ENCODE assay signal across 10 cellular contexts in the genomic region with DNA sequence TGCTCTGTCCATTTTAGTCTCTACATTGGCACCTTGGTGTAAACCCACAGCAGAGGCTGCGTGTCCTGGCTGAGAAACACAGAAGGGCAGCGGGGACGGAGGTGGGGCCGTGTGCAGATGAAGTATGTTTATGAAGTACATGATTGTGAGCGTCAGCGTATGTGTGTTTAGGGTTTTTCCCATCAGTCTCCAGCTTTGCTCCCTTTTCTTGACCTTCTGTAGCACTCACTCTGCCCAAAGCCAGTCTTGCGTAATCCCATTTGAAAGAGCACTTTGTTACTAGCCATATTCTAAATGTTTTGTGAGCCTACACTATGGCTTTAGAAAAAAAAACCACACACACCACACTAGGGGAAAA.
DNase-seq lines count a peak whose midpoint lies in the region; ATAC-seq and TF ChIP-seq lines count a peak whose summit lies in the region.
"Had no signal": no experiment of that assay in that cellular context is flagged by ENCODE, and none has a peak within 500 bp of the region (broad histone marks: within the 10 kb centered on the region; RNA-seq: fewer than 3 reads in every experiment).

No MANE protein-coding gene starts in this region.

- no peaks in the 10 kb centered on the region for H3K27me3 Mint-ChIP-seq in MCF 10A (ENCODE audit: insufficient read depth, unreplicated experiment)
- H3K27me3 Mint-ChIP-seq in activated CD8-positive, alpha-beta T cell treated with anti-CD3 and anti-CD28 coated beads, Interleukin-2, amount 10 ng/mL, durations not matched to agents 7 days and 5 days (ENCODE audit: low read depth): peaks cover 6% of the 10 kb centered on the region

- no peaks in the 10 kb centered on the region for H3K9me3 Mint-ChIP-seq in MCF 10A (ENCODE audit: unreplicated experiment)
- peaks cover 15% of the 10 kb centered on the region for H3K9me3 Mint-ChIP-seq in activated CD8-positive, alpha-beta T cell treated with anti-CD3 and anti-CD28 coated beads, Interleukin-2, amount 10 ng/mL, durations not matched to agents 7 days and 5 days (ENCODE audit: insufficient read depth)

- no peak overlapping the region for H3K27ac Mint-ChIP-seq in MCF 10A (ENCODE audit: low read depth, unreplicated experiment)
- H3K27ac Mint-ChIP-seq in activated CD8-positive, alpha-beta T cell treated with anti-CD3 and anti-CD28 coated beads, Interleukin-2, amount 10 ng/mL, durations not matched to agents 7 days and 5 days: no peak overlapping the region

- peak overlapping the region in 3 of 4 donors; percentile 29 to 42 (median 42) for H3K4me3 ChIP-seq in upper lobe of left lung

- no peak for TF ChIP-seq EP300 in upper lobe of left lung (IDR thresholded peaks at IDR 0.05)

- no peak for TF ChIP-seq POLR2A in upper lobe of left lung (IDR thresholded peaks at IDR 0.05)

- no TSS peak for BruUV-seq in MCF 10A (replicated peaks; lab: Mats Ljungman, UMichigan)

- peaks cover 0 to 7% (median 5%) of the 10 kb centered on the region in 4 donors for H3K27me3 ChIP-seq in upper lobe of left lung

- DNase-seq in NCI-H82 (lab: John Stamatoyannopoulos, UW) (peak; percentile 51), NCI-H82 treated with DMSO at 0.1 percent for 48 hours (lab: John Stamatoyannopoulos, UW; ENCODE audit: unreplicated experiment) (no peak), MCF 10A (ENCODE audit: unreplicated experiment) (peak; percentile 57), kidney glomerular epithelial cell (lab: John Stamatoyannopoulos, UW) (peak; percentile 22), upper lobe of left lung (peak in 1 of 2 donors; percentile 26), left lobe of liver (ENCODE audit: low spot score) (no peak), iPS-NIHi7 (ENCODE audit: extremely low spot score) (no peak)
- DNase-seq in activated CD8-positive, alpha-beta T cell treated with anti-CD3 and anti-CD28 coated beads, Interleukin-2, amount 10 ng/mL, durations not matched to agents 7 days and 5 days: no peak
- DNase-seq: activated CD4-positive, alpha-beta T cell treated with anti-CD3 and anti-CD28 coated beads, Interleukin-2, amount 50 U/mL, for 1 hour; aorta had no signal

- no peaks in the 10 kb centered on the region for H3K36me3 Mint-ChIP-seq in MCF 10A (ENCODE audit: insufficient read depth, unreplicated experiment)
- H3K36me3 Mint-ChIP-seq in activated CD8-positive, alpha-beta T cell treated with anti-CD3 and anti-CD28 coated beads, Interleukin-2, amount 10 ng/mL, durations not matched to agents 7 days and 5 days (ENCODE audit: low read depth): no peaks in the 10 kb centered on the region

- peaks cover 0 to 3% (median 0%) of the 10 kb centered on the region in 4 donors for H3K9me3 ChIP-seq in upper lobe of left lung

- H3K4me3 Mint-ChIP-seq in MCF 10A (ENCODE audit: unreplicated experiment): peak overlapping the region; percentile 68
- no peak overlapping the region for H3K4me3 Mint-ChIP-seq in activated CD8-positive, alpha-beta T cell treated with anti-CD3 and anti-CD28 coated beads, Interleukin-2, amount 10 ng/mL, durations not matched to agents 7 days and 5 days

- H3K36me3 ChIP-seq in upper lobe of left lung: no peaks in the 10 kb centered on the region

- no peak overlapping the region for H3K27ac ChIP-seq in upper lobe of left lung

- POLR2A ChIA-PET in MCF 10A (lab: Yijun Ruan, JAX): interaction anchor here (1.6 kb wide), 1 partner anchor 57 kb away, joined by 5 read pairs; no protein-coding TSS in a partner anchor
- POLR2A ChIA-PET in activated CD8-positive, alpha-beta T cell treated with anti-CD3 and anti-CD28 coated beads, Interleukin-2, amount 10 ng/mL, durations not matched to agents 7 days and 5 days (lab: Charles Lee): no interaction called here

- intact Hi-C loops in MCF 10A (cut with micrococcal nuclease): loop anchor here (2.0 kb wide), 3 partner anchors 58 to 506 kb away; no protein-coding TSS in a partner anchor

- TF ChIP-seq CTCF in MCF 10A (IDR thresholded peaks at IDR 0.05; ENCODE audit: unreplicated experiment) (no peak), upper lobe of left lung (IDR thresholded peaks at IDR 0.05) (no peak)

- H3K4me1 Mint-ChIP-seq in MCF 10A (ENCODE audit: insufficient read depth, unreplicated experiment): peaks cover 9% of the 10 kb centered on the region
- H3K4me1 Mint-ChIP-seq in activated CD8-positive, alpha-beta T cell treated with anti-CD3 and anti-CD28 coated beads, Interleukin-2, amount 10 ng/mL, durations not matched to agents 7 days and 5 days (ENCODE audit: low read depth): no peaks in the 10 kb centered on the region

- WGBS in upper lobe of left lung, 2 donors: 11 to 16% methylated on average over 7 of the region's 7 CpGs

- H3K4me1 ChIP-seq in upper lobe of left lung: peaks cover 0 to 7% (median 3%) of the 10 kb centered on the region in 4 donors

- ATAC-seq in upper lobe of left lung (ENCODE audit: low FRiP score in 2 of 2) (no peak), left lobe of liver (no peak)
- ATAC-seq in activated CD8-positive, alpha-beta T cell treated with anti-CD3 and anti-CD28 coated beads, Interleukin-2, amount 10 ng/mL, durations not matched to agents 7 days and 5 days: no peak

- CTCF ChIA-PET in MCF 10A (lab: Yijun Ruan, JAX): interaction anchor here (0.6 to 1.7 kb wide), 7 partner anchors 12 to 1446 kb away, joined by 3 to 4 read pairs (median 3); no protein-coding TSS in a partner anchor
- CTCF ChIA-PET in activated CD8-positive, alpha-beta T cell treated with anti-CD3 and anti-CD28 coated beads, Interleukin-2, amount 10 ng/mL, durations not matched to agents 7 days and 5 days (lab: Charles Lee): no interaction called here

Comparison
In these comparisons a context has a peak if more than half of its experiments do, and no peak if none do; other contexts are left out.
1. DNase-seq: peak in NCI-H82 (single experiment), MCF 10A (single experiment) and kidney glomerular epithelial cell (single experiment); none in NCI-H82 treated with DMSO at 0.1 percent for 48 hours (single experiment), left lobe of liver (single experiment), activated CD8-positive, alpha-beta T cell treated with anti-CD3 and anti-CD28 coated beads, Interleukin-2, amount 10 ng/mL, durations not matched to agents 7 days and 5 days (single experiment) and iPS-NIHi7 (single experiment).